1 cellular context compared by ENCODE assay signal in genomic region chr1:203424861-203425667, GRCh38.
TF ChIP-seq lines count a peak whose summit lies in the region.

No MANE protein-coding gene starts in this region.

TF ChIP-seq in HepG2, 621 proteins besides CTCF, POLR2A, EP300 and RAD21 (continued from another document):
- TF ChIP-seq TP53 (CRISPR knock-in tag; conservative IDR thresholded peaks at IDR 0.05) (no peak), ZBTB8A (CRISPR knock-in tag; IDR thresholded peaks at IDR 0.05; ENCODE audit: borderline replicate concordance, low read depth) (no peak), ZNF772 (CRISPR knock-in tag; IDR thresholded peaks at IDR 0.05) (no peak), NPAS2 (CRISPR knock-in tag; IDR thresholded peaks at IDR 0.05; ENCODE audit: borderline replicate concordance) (no peak), CREBL2 (CRISPR knock-in tag; IDR thresholded peaks at IDR 0.05; ENCODE audit: borderline replicate concordance) (no peak), ZNF234 (CRISPR knock-in tag; conservative IDR thresholded peaks at IDR 0.05) (no peak), ARID4A (CRISPR knock-in tag; IDR thresholded peaks at IDR 0.05; ENCODE audit: borderline replicate concordance) (no peak), ZNF282 (IDR thresholded peaks at IDR 0.05; ENCODE audit: partially characterized antibody) (no peak)
